Comparison of ENCODE assay signal across 8 cellular contexts in the genomic region with DNA sequence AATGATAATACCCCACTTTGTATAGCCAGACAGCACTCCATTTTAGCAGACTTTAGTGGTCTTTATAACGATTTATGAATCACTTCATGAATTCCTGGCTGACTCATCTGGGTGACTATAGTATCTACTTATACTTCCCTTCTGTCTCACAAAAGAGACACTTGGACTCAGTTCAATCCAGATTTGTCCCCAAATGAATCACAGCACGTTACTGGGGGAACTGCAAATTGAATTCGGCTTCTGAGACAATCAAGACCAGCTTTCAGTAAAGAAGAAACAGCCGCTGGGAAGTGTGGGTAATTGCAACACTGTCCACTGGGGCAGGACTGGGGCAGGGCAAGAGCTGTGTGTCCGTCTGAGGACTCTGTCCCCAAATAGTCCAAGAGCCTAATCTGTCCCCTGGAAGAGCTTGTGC.
DNase-seq lines count a peak whose midpoint lies in the region; ATAC-seq and TF ChIP-seq lines count a peak whose summit lies in the region.

No MANE protein-coding gene starts in this region.

- no peaks in the 10 kb centered on the region for H3K4me1 ChIP-seq in right lobe of liver

- no peaks in the 10 kb centered on the region for H3K36me3 ChIP-seq in right lobe of liver

- H3K4me3 ChIP-seq in cardiac fibroblast (replicated peaks in 1 of 2; ENCODE audit: low read depth in 2 of 2, low read length in 2 of 2) (no peak overlapping the region), right lobe of liver (no peak overlapping the region)

- no peaks in the 10 kb centered on the region for H3K27me3 ChIP-seq in right lobe of liver

- TF ChIP-seq CTCF in cardiac fibroblast (IDR thresholded peaks at IDR 0.05; ENCODE audit: low read depth, low read length) (peak; percentile 24), right lobe of liver (IDR thresholded peaks at IDR 0.05) (no peak)

- no peak for TF ChIP-seq POLR2A in right lobe of liver (IDR thresholded peaks at IDR 0.05)

- no peaks in the 10 kb centered on the region for H3K9me3 ChIP-seq in right lobe of liver

- 31% methylated on average over 5 of the region's 5 CpGs for WGBS in right lobe of liver (ENCODE audit: insufficient coverage, low coverage, low lambda C conversion rate, missing lambda C conversion rate)

- DNase-seq in Right ventricle myocardium inferior (ENCODE audit: missing footprints) (no peak), cardiac septum (ENCODE audit: low spot score) (no peak), cardiac fibroblast (ENCODE audit: low read depth in 2 of 2) (peak; percentile 58 to 96), right lobe of liver (no peak), COLO668 (lab: John Stamatoyannopoulos, UW; ENCODE audit: unreplicated experiment) (no peak), HuH-7 (ENCODE audit: low spot score) (no peak)

- intact Hi-C loops in Right ventricle myocardium inferior (cut with DNase I) (no loop called here), cardiac septum (cut with DNase I) (no loop called here), right lobe of liver (cut with DNase I) (no loop called here)

- no peak overlapping the region for H3K27ac ChIP-seq in right lobe of liver

- ATAC-seq in Right ventricle myocardium inferior = peak; percentile 88
- ATAC-seq in right lobe of liver = peak in 3 of 4 donors; percentile 44 to 58 (median 44)
- ATAC-seq in GM21423 (IDR thresholded peaks at IDR 0.05; ENCODE audit: unreplicated experiment) = no peak
- ATAC-seq in HG03139 (IDR thresholded peaks at IDR 0.05; ENCODE audit: unreplicated experiment) = no peak

Comparison
In these comparisons a context has a peak if more than half of its experiments do, and no peak if none do; other contexts are left out.
1. ATAC-seq: peak in Right ventricle myocardium inferior (single experiment) and right lobe of liver (3 of 4); none in GM21423 (single experiment) and HG03139 (single experiment).
2. DNase-seq: peak in cardiac fibroblast (2 of 2); none in Right ventricle myocardium inferior (single experiment), cardiac septum (single experiment), right lobe of liver (0 of 3), COLO668 (single experiment) and HuH-7 (single experiment).